23 cellular contexts compared by ENCODE assay signal in genomic region chr2:199804831-199805230, GRCh38. TPM values are rescaled to one million over a fixed set of nuclear protein-coding genes. Genes with fewer than 3 reads are reported as not detected.
DNase-seq lines count a peak whose midpoint lies in the region; ATAC-seq and TF ChIP-seq lines count a peak whose summit lies in the region.
"Had no signal": no experiment of that assay in that cellular context is flagged by ENCODE, and none has a peak within 500 bp of the region (broad histone marks: within the 10 kb centered on the region; RNA-seq: fewer than 3 reads in every experiment).

No MANE protein-coding gene starts in this region.

- H3K27ac ChIP-seq in DND-41 (ENCODE audit: low read length) = no peak overlapping the region
- H3K27ac ChIP-seq in IMR-90 (ENCODE audit: insufficient read depth, low read length) = no peak overlapping the region
- H3K27ac ChIP-seq in caudate nucleus (ENCODE audit: low read depth, low read length) = peak overlapping the region; percentile 60
- H3K27ac ChIP-seq in mesendoderm (ENCODE audit: low read depth, low read length) = no peak overlapping the region
- H3K27ac ChIP-seq: ascending aorta, left ventricle myocardium inferior, upper lobe of left lung had no signal

- no peak for TF ChIP-seq POLR2A in IMR-90 (IDR thresholded peaks at IDR 0.05; ENCODE audit: low read depth, low read length)

- H2BK5ac ChIP-seq in IMR-90 (ENCODE audit: low read depth, low read length, poor library complexity, severe bottlenecking) (no peak overlapping the region), mesendoderm (ENCODE audit: low read length) (no peak overlapping the region)

- no peak for TF ChIP-seq RAD21 in IMR-90 (IDR thresholded peaks at IDR 0.05; ENCODE audit: low read length)

- DNase-seq in DND-41 = no peak
- no peak for DNase-seq in IMR-90
- DNase-seq in caudate nucleus (lab: John Stamatoyannopoulos, UW) = peak in 6 of 61 donors; percentile 1 to 6 (median 4)
- DNase-seq in mesendoderm = peak; percentile 53
- no peak for DNase-seq in activated CD8-positive, alpha-beta memory T cell treated with anti-CD3 and anti-CD28 coated beads for 24 hours
- no peak for DNase-seq in Right ventricle myocardium superior
- DNase-seq: activated CD4-positive, CD25-positive, alpha-beta regulatory T cell; CD4-positive, alpha-beta T cell; effector memory CD4-positive, alpha-beta T cell; glutamatergic neuron; GOT3; left ventricle myocardium inferior; mucosa of descending colon; NCI-H1436; NK-92 treated with Interleukin-12 subunit alpha and Interleukin-12 subunit beta, amount 100 ng/mL, for 24 hours; small intestine; stimulated activated CD4-positive, alpha-beta T cell treated with anti-CD3 and anti-CD28 coated beads, Interleukin-2, amount 100 ng/mL, for 48 hours; T-helper 9 cell had no signal

- H3K18ac ChIP-seq in IMR-90 (ENCODE audit: low read depth, low read length) (peak overlapping the region; percentile 28; the same call in 1 of the 2 replicates), mesendoderm (ENCODE audit: low read length) (no peak overlapping the region)

- H2BK15ac ChIP-seq in IMR-90 (ENCODE audit: low read depth, low read length) (peak overlapping the region; percentile 75; the same call in 2 of the 3 replicates), mesendoderm (replicated peaks; ENCODE audit: low read depth) (no peak overlapping the region)

- H3K27me3 ChIP-seq in DND-41 (ENCODE audit: insufficient read depth, low read length, poor library complexity) = no peaks in the 10 kb centered on the region
- no peaks in the 10 kb centered on the region; the same call in 1 of the 2 replicates for H3K27me3 ChIP-seq in IMR-90 (ENCODE audit: control insufficient read depth, insufficient read depth, low read length)
- H3K27me3 ChIP-seq in mesendoderm (ENCODE audit: insufficient read depth, low read length, poor library complexity) = no peaks in the 10 kb centered on the region
- H3K27me3 ChIP-seq: ascending aorta, upper lobe of left lung had no signal

- H4K20me1 ChIP-seq in DND-41 (ENCODE audit: insufficient read depth, low read length) (no peaks in the 10 kb centered on the region), IMR-90 (ENCODE audit: insufficient read depth, low read length) (no peaks in the 10 kb centered on the region)

- peak overlapping the region; percentile 25; the same call in 1 of the 2 replicates for H4K5ac ChIP-seq in IMR-90 (ENCODE audit: low read depth, low read length)
- no peak overlapping the region for H4K5ac ChIP-seq in mesendoderm (ENCODE audit: low read length)

- no CpG with 5 or more reads among the region's 1 CpG for WGBS in IMR-90 (ENCODE audit: extremely low coverage in 2 of 2, insufficient read length in 1 of 2), 2 experiments
- WGBS in mesendoderm (ENCODE audit: extremely low coverage, insufficient coverage, low lambda C conversion rate) = no CpG with 5 or more reads among the region's 1 CpG

- POLR2A ChIA-PET in IMR-90 (lab: Charles Lee; ENCODE audit: unreplicated experiment) = no interaction called here

- H3K79me2 ChIP-seq in DND-41 (ENCODE audit: insufficient read depth, low read length) (no peaks in the 10 kb centered on the region), mesendoderm (ENCODE audit: control insufficient read depth, insufficient read depth, low read length) (no peaks in the 10 kb centered on the region)

- no peak overlapping the region for H3K14ac ChIP-seq in IMR-90 (replicated peaks; ENCODE audit: low read depth, low read length)

- H3K56ac ChIP-seq in IMR-90 (ENCODE audit: extremely low read depth, insufficient read depth, low read length) (no peak overlapping the region), mesendoderm (ENCODE audit: low read length) (no peak overlapping the region)

- H3K4me3 ChIP-seq in DND-41 (ENCODE audit: low read depth in 1 of 2, low read length in 2 of 2) = no peak overlapping the region
- H3K4me3 ChIP-seq in IMR-90 (ENCODE audit: insufficient read depth, low read depth, low read length) = no peak overlapping the region
- H3K4me3 ChIP-seq in mesendoderm (ENCODE audit: low read length) = no peak overlapping the region
- H3K4me3 ChIP-seq: ascending aorta, left ventricle myocardium inferior, mucosa of descending colon, upper lobe of left lung had no signal

- peak overlapping the region; percentile 50; the same call in 1 of the 2 replicates for H4K91ac ChIP-seq in IMR-90 (ENCODE audit: insufficient read depth, low read depth, low read length)

- no TSS peak for BruUV-seq in IMR-90 (replicated peaks; lab: Mats Ljungman, UMichigan)

- H3K79me1 ChIP-seq in IMR-90 (ENCODE audit: low read depth in 1 of 2, low read length in 2 of 2) (no peaks in the 10 kb centered on the region), mesendoderm (ENCODE audit: low read length) (no peaks in the 10 kb centered on the region)

- H3K9ac ChIP-seq in DND-41 (ENCODE audit: low read depth, low read length) = no peak overlapping the region
- no peak overlapping the region for H3K9ac ChIP-seq in IMR-90 (ENCODE audit: low read depth, low read length)
- H3K9ac ChIP-seq in mesendoderm (ENCODE audit: low read length) = no peak overlapping the region

- no peaks in the 10 kb centered on the region for H3K36me3 ChIP-seq in DND-41 (ENCODE audit: insufficient read depth, low read length)
- H3K36me3 ChIP-seq in IMR-90 (ENCODE audit: control insufficient read depth, insufficient read depth, low read length) = no peaks in the 10 kb centered on the region
- H3K36me3 ChIP-seq in mesendoderm (ENCODE audit: control insufficient read depth, insufficient read depth, low read length) = no peaks in the 10 kb centered on the region
- H3K36me3 ChIP-seq: ascending aorta, left ventricle myocardium inferior, upper lobe of left lung had no signal

- H2BK120ac ChIP-seq in IMR-90 (ENCODE audit: low read depth, low read length) (peak overlapping the region; percentile 57), mesendoderm (ENCODE audit: low read depth, low read length) (no peak overlapping the region)

- no peaks in the 10 kb centered on the region; the same call in 1 of the 2 replicates for H3K9me1 ChIP-seq in IMR-90 (ENCODE audit: insufficient read depth, low read length)

- H3K23ac ChIP-seq in IMR-90 (ENCODE audit: low read depth, low read length) (no peak overlapping the region), mesendoderm (ENCODE audit: low read length) (no peak overlapping the region)

- H3K4ac ChIP-seq in IMR-90 (ENCODE audit: low read depth, low read length) (peak overlapping the region; percentile 52; the same call in 1 of the 2 replicates), mesendoderm (ENCODE audit: low read depth, low read length) (no peak overlapping the region)

- H3K4me1 ChIP-seq in DND-41 (ENCODE audit: insufficient read depth, low read length) = no peaks in the 10 kb centered on the region
- H3K4me1 ChIP-seq in IMR-90 (ENCODE audit: control insufficient read depth, insufficient read depth, low read length) = peaks cover 10% of the 10 kb centered on the region; the same call in 1 of the 2 replicates
- peaks cover 2% of the 10 kb centered on the region for H3K4me1 ChIP-seq in mesendoderm (ENCODE audit: control insufficient read depth, low read depth, low read length)
- H3K4me1 ChIP-seq: ascending aorta, left ventricle myocardium inferior, upper lobe of left lung had no signal

- peak overlapping the region; percentile 11 for H2BK20ac ChIP-seq in IMR-90 (ENCODE audit: low read depth, low read length)

- in situ Hi-C loops in IMR-90 (cut with MboI; ENCODE audit: low sequenced_read_pairs) = no loop called here

- ATAC-seq in DND-41 (ENCODE audit: insufficient read depth, low read depth) (peak; percentile 37; the same call in 1 of the 3 replicates), IMR-90 (ENCODE audit: low read depth) (no peak), GM19395 (IDR thresholded peaks at IDR 0.05; ENCODE audit: unreplicated experiment) (no peak), HG03432 (IDR thresholded peaks at IDR 0.05; ENCODE audit: unreplicated experiment) (no peak), Right ventricle myocardium superior (ENCODE audit: poor library complexity) (no peak)
- ATAC-seq: mucosa of descending colon, SK-N-SH treated with all-trans-retinoic acid at 6 μM for 48 hours had no signal

- TF ChIP-seq CTCF in DND-41 (IDR thresholded peaks at IDR 0.05; ENCODE audit: borderline replicate concordance, extremely low read depth, low read length, poor library complexity, severe bottlenecking) (no peak), IMR-90 (conservative IDR thresholded peaks at IDR 0.05; ENCODE audit: low read depth, low read length) (no peak)

- peak overlapping the region; percentile 64; the same call in 1 of the 2 replicates for H2AK5ac ChIP-seq in IMR-90 (ENCODE audit: low read depth, low read length)
- no peak overlapping the region for H2AK5ac ChIP-seq in mesendoderm (ENCODE audit: low read length)

- intact Hi-C loops in IMR-90 (cut with micrococcal nuclease) (no loop called here), Right ventricle myocardium superior (cut with DNase I) (no loop called here)

- H2AK9ac ChIP-seq in IMR-90 (replicated peaks; ENCODE audit: low read depth, low read length, poor library complexity) = no peak overlapping the region

- H3K4me2 ChIP-seq in DND-41 (ENCODE audit: insufficient read depth, low read length) (no peak overlapping the region), IMR-90 (ENCODE audit: low read depth, low read length) (no peak overlapping the region; the same call in 1 of the 2 replicates), mesendoderm (ENCODE audit: low read length) (no peak overlapping the region)

- H4K8ac ChIP-seq in IMR-90 (ENCODE audit: low read depth in 2 of 2, low read length in 2 of 2) (no peak overlapping the region; a peak in 2 of 4 replicates), mesendoderm (ENCODE audit: low read depth, low read length) (no peak overlapping the region)

- H3K9me3 ChIP-seq in DND-41 (ENCODE audit: insufficient read depth, low read length, severe bottlenecking) = no peaks in the 10 kb centered on the region
- peaks cover 3% of the 10 kb centered on the region; the same call in 1 of the 2 replicates for H3K9me3 ChIP-seq in IMR-90 (ENCODE audit: control insufficient read depth, insufficient read depth, low read length)
- H3K9me3 ChIP-seq: ascending aorta, left ventricle myocardium inferior, mucosa of descending colon, upper lobe of left lung had no signal

- H2AFZ ChIP-seq in DND-41 (ENCODE audit: low read depth, low read length) (no peak overlapping the region), IMR-90 (replicated peaks; ENCODE audit: low read length, poor library complexity) (no peak overlapping the region)

- CTCF ChIA-PET in IMR-90 (lab: Yijun Ruan, JAX) = no interaction called here

- dilution Hi-C loops in IMR-90 (cut with HindIII; ENCODE audit: low sequenced_read_pairs, unreplicated experiment) = no loop called here

RNA-seq across cellular contexts. Expression of gene FTCDNL1, which starts 46.2 kb away (rescaled TPM):
- 0.18 and 0.28 TPM in 2 replicates for total RNA-seq in IMR-90 (2012; rRNA removed)
- polyA plus RNA-seq in IMR-90 (2012; rRNA removed) = 0.21 TPM in 1 of 2 replicates, not detected in the other
- polyA plus RNA-seq in IMR-90 (2012; cell fraction: cytosol; rRNA removed) = 0.02 TPM in 1 of 2 replicates, not detected in the other
- 0.13 TPM in 1 of 2 replicates, not detected in the other for polyA plus RNA-seq in IMR-90 (2012; cell fraction: nucleus; rRNA removed; ENCODE audit: low replicate concordance)
- 0.17 TPM for polyA plus RNA-seq in mesendoderm (2013, experiment 1 of 2)
- polyA plus RNA-seq in mesendoderm (2013, experiment 2 of 2) = 0.22 TPM
- 3.3 TPM for total RNA-seq in Right ventricle myocardium superior
